ENCODE assay signal across 20 cellular contexts in genomic region chr16:84467709-84468108, GRCh38.
"Had no signal": no experiment of that assay in that cellular context is flagged by ENCODE, and none has a peak within 500 bp of the region (broad histone marks: within the 10 kb centered on the region; RNA-seq: fewer than 3 reads in every experiment).

No MANE protein-coding gene starts in this region.

- H3K4me1 ChIP-seq: SJSA1 had no signal

- H3K4me3 ChIP-seq: SJSA1, SK-N-MC had no signal

- H3K27ac ChIP-seq: SJSA1, SK-N-MC had no signal

- H3K27me3 ChIP-seq: SJSA1 had no signal

- DNase-seq: Karpas-422, KG1, MM.1S, NCI-H1092 treated with DMSO at 0.1 percent for 48 hours, NCI-H1436, NCI-H187, NCI-H2029, NCI-H2081 treated with DMSO at 0.1 percent for 48 hours, NCI-H2171, NCI-H226, NCI-H446, NCI-H510A, NCI-H524 treated with DMSO at 0.1 percent for 48 hours, NCI-H69, NCI-H774, Right ventricle myocardium superior, RPMI8226, SIG-M5 had no signal
